ENCODE assay signal across 19 cellular contexts in genomic region chr4:47528651-47529050, GRCh38. TPM values are rescaled to one million over a fixed set of nuclear protein-coding genes. Genes with fewer than 3 reads are reported as not detected.
A peak's percentile ranks its signal among the peaks of the same experiment; 100 is the strongest.
DNase-seq lines count a peak whose midpoint lies in the region; ATAC-seq, FAIRE-seq and TF ChIP-seq lines count a peak whose summit lies in the region.
"Had no signal": no experiment of that assay in that cellular context is flagged by ENCODE, and none has a peak within 500 bp of the region (broad histone marks: within the 10 kb centered on the region; RNA-seq: fewer than 3 reads in every experiment).

No MANE protein-coding gene starts in this region.

- no peak overlapping the region for H2AFZ ChIP-seq in ACC112 (ENCODE audit: low read length, unreplicated experiment)
- H2AFZ ChIP-seq: parathyroid adenoma had no signal

- H3K4me1 ChIP-seq in ACC112 (ENCODE audit: control insufficient read depth, insufficient read depth, low read length, unreplicated experiment) (peaks cover 49% of the 10 kb centered on the region), aorta (ENCODE audit: control insufficient read depth in 1 of 2, insufficient read depth in 2 of 2, low read length in 2 of 2) (peaks cover 6 to 10% of the 10 kb centered on the region in 2 donors)
- H3K4me1 ChIP-seq: parathyroid adenoma had no signal

- H3K79me2 ChIP-seq in ACC112 (ENCODE audit: control insufficient read depth, insufficient read depth, low read length, unreplicated experiment), result peaks cover 9% of the 10 kb centered on the region
- H3K79me2 ChIP-seq: parathyroid adenoma had no signal

- peak; percentile 78 for DNase-seq in HT1080 (ENCODE audit: low read depth)
- DNase-seq in bronchial epithelial cell (ENCODE audit: low read depth), result peak; percentile 64
- no peak for DNase-seq in immature natural killer cell
- DNase-seq in aorta, result no peak
- DNase-seq in NCI-H2171 treated with DMSO at 0.1 percent for 48 hours (lab: John Stamatoyannopoulos, UW), result no peak
- no peak for DNase-seq in T-cell
- DNase-seq: amniotic stem cell; KG1; NCI-H2227 treated with DMSO at 0.1 percent for 48 hours; NK-92 treated with Interleukin-12 subunit alpha and Interleukin-12 subunit beta, amount 100 ng/mL, for 24 hours; stimulated activated naive CD4-positive, alpha-beta T cell; T-helper 17 cell had no signal

- intact Hi-C loops in aorta (cut with DNase I), result loop anchor here in 1 of 2 donors (5.0 kb wide), 1 partner anchor 41 kb away; the partner anchor contains the start of gene ATP10D

- CTCF ChIA-PET in T-cell (lab: Charles Lee), result no interaction called here

- FAIRE-seq in bronchial epithelial cell (lab: Jason Lieb, UNC), result no peak
- FAIRE-seq: A549, GM12891 had no signal

- H3K27me3 ChIP-seq in ACC112 (ENCODE audit: insufficient read depth, low read length), result no peaks in the 10 kb centered on the region
- no peaks in the 10 kb centered on the region for H3K27me3 ChIP-seq in bronchial epithelial cell (ENCODE audit: control insufficient read depth, insufficient read depth, low read length)
- no peaks in the 10 kb centered on the region for H3K27me3 ChIP-seq in aorta (ENCODE audit: control insufficient read depth in 1 of 2, insufficient read depth in 2 of 2, low read length in 1 of 2)

- H3K27ac ChIP-seq in ACC112 (ENCODE audit: low read depth, low read length), result peak overlapping the region; percentile 62
- no peak overlapping the region for H3K27ac ChIP-seq in aorta (ENCODE audit: low read depth in 1 of 2, low read length in 2 of 2)
- H3K27ac ChIP-seq: A549, coronary artery, parathyroid adenoma had no signal

- H3K27me3 Mint-ChIP-seq in immature natural killer cell (ENCODE audit: low read depth in 3 of 3) (peaks cover 2 to 7% (median 2%) of the 10 kb centered on the region in 3 donors), T-cell (no peaks in the 10 kb centered on the region)
- H3K27me3 Mint-ChIP-seq: T-helper 17 cell had no signal

- H3K4me3 ChIP-seq in ACC112 (ENCODE audit: low read depth, low read length) (no peak overlapping the region), bronchial epithelial cell (ENCODE audit: low read depth, low read length) (no peak overlapping the region), aorta (ENCODE audit: low read length in 2 of 2) (no peak overlapping the region)
- H3K4me3 ChIP-seq: A549, coronary artery had no signal

- H3K36me3 Mint-ChIP-seq in immature natural killer cell, result peaks cover 33 to 64% (median 51%) of the 10 kb centered on the region in 3 donors
- peaks cover 26% of the 10 kb centered on the region for H3K36me3 Mint-ChIP-seq in T-cell

- H3K4me3 Mint-ChIP-seq in immature natural killer cell (no peak overlapping the region), T-cell (no peak overlapping the region)
- H3K4me3 Mint-ChIP-seq: T-helper 17 cell had no signal

- POLR2A ChIA-PET in T-cell (lab: Charles Lee), result no interaction called here

- peaks cover 36% of the 10 kb centered on the region for H3K36me3 ChIP-seq in ACC112 (ENCODE audit: insufficient read depth, low read length)
- H3K36me3 ChIP-seq in bronchial epithelial cell (ENCODE audit: control insufficient read depth, insufficient read depth, low read length), result peaks cover 2% of the 10 kb centered on the region
- H3K36me3 ChIP-seq in aorta (ENCODE audit: control insufficient read depth in 1 of 2, insufficient read depth in 2 of 2, low read length in 1 of 2), result no peaks in the 10 kb centered on the region

- H3K27ac Mint-ChIP-seq in immature natural killer cell (peak overlapping the region in 5 of 6 donors; percentile 18 to 78 (median 44)), T-cell (no peak overlapping the region)
- H3K27ac Mint-ChIP-seq: T-helper 17 cell had no signal

- H3K4me1 Mint-ChIP-seq in immature natural killer cell (peaks cover 51 to 55% of the 10 kb centered on the region in 2 donors), T-cell (peaks cover 32 to 35% (median 35%) of the 10 kb centered on the region in 3 donors)

- no peak for TF ChIP-seq CTCF in bronchial epithelial cell (IDR thresholded peaks at IDR 0.05; ENCODE audit: insufficient read depth, low read length, severe bottlenecking)

- H3K9me3 Mint-ChIP-seq in immature natural killer cell (peaks cover 0 to 5% (median 0%) of the 10 kb centered on the region in 6 donors), T-cell (peaks cover 2 to 14% (median 5%) of the 10 kb centered on the region in 3 donors)

- WGBS in aorta, 2 donors, result 84 to 92% methylated on average over 3 of the region's 3 CpGs

- ATAC-seq in aorta (ENCODE audit: low FRiP score) (no peak), T-cell (replicated peaks in 1 of 4) (no peak), HG03045 (IDR thresholded peaks at IDR 0.05; ENCODE audit: unreplicated experiment) (no peak)
- ATAC-seq: A549; activated CD4-positive, CD25-positive, alpha-beta regulatory T cell treated with anti-CD3 and anti-CD28 coated beads, Interleukin-2, amount 50 U/mL, for 24 hours; T-helper 17 cell had no signal

- no peaks in the 10 kb centered on the region for H3K9me3 ChIP-seq in aorta (ENCODE audit: control insufficient read depth, low read length)

RNA-seq across cellular contexts. Expression of gene ATP10D, which starts 43.6 kb away (rescaled TPM):
- total RNA-seq in HT1080 (2014; rRNA removed; shearing (Covaris generic)), result 11.0 and 13.7 TPM in 2 replicates
- 7.1 and 10.0 TPM in 2 replicates for polyA plus RNA-seq in HT1080 (2015; cell fraction: cytosol; rRNA removed)
- 22.7 and 24.0 TPM in 2 replicates for polyA plus RNA-seq in HT1080 (2015; cell fraction: nucleus; rRNA removed)
- total RNA-seq in bronchial epithelial cell, result 20.0 and 25.5 TPM in 2 replicates
- polyA plus RNA-seq in immature natural killer cell, result 10 to 100 TPM; 13.5 to 23.9 (median 16.8) TPM
- 10 to 100 TPM; 55.6 to 57.4 TPM for total RNA-seq in aorta
- 10 to 100 TPM in 1 of 2 donors, 1 to 10 TPM in 1; 9.3 to 26.9 TPM for polyA plus RNA-seq in aorta
- total RNA-seq in T-cell, result 1 to 10 TPM; 2.3 to 8.0 (median 5.0) TPM

Comparison
In these comparisons a context has a peak if more than half of its experiments do, and no peak if none do; other contexts are left out.
1. DNase-seq: peak in HT1080 (single experiment) and bronchial epithelial cell (single experiment); none in immature natural killer cell (0 of 3), aorta (0 of 2), NCI-H2171 treated with DMSO at 0.1 percent for 48 hours (single experiment) and T-cell (0 of 34).
2. H3K27ac Mint-ChIP-seq: peak in immature natural killer cell (5 of 6); none in T-cell (0 of 2).